In the genomic region with DNA sequence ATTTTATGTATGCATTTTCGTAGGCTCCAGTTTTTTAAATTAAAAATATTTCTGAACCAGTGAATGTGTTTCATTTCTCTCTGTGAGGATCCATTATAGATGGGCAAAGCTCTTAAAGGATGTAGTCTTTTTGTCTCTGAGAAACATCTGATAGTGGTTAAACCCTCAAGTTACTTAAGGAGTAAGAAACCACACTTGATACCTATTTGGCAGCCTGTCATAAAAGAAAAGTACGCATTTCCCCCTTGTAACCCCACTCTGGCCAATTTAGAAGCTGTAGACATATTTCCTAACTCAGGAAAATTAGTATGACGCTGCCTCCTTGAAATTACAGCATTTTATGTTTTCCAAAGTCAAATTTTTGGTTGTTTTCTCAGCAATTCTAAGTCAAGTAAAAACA, we compare ENCODE assay signal across 18 cellular contexts. TPM values are rescaled to one million over a fixed set of nuclear protein-coding genes. Genes with fewer than 3 reads are reported as not detected.
DNase-seq lines count a peak whose midpoint lies in the region; ATAC-seq lines count a peak whose summit lies in the region.
"Had no signal": no experiment of that assay in that cellular context is flagged by ENCODE, and none has a peak within 500 bp of the region (broad histone marks: within the 10 kb centered on the region; RNA-seq: fewer than 3 reads in every experiment).

No MANE protein-coding gene starts in this region.

- intact Hi-C loops in posterior cingulate gyrus (cut with DNase I) = no loop called here
- intact Hi-C loops in sciatic nerve (cut with DNase I) = no loop called here

- no peaks in the 10 kb centered on the region for H3K9me3 Mint-ChIP-seq in activated T-cell treated with anti-CD3 and anti-CD28 coated beads, Interleukin-2, amount 50 U/mL, for 4 hours
- no peaks in the 10 kb centered on the region for H3K9me3 Mint-ChIP-seq in T-helper 2 cell treated with Interferon-gamma antibody and Interleukin-4, amounts not matched to agents 5 μg/mL and 100 μg/mL, for 36 hours
- no peaks in the 10 kb centered on the region for H3K9me3 Mint-ChIP-seq in stimulated activated naive CD8-positive, alpha-beta T cell treated with anti-CD3 and anti-CD28 coated beads, Interleukin-15, amount 100 ng/mL, for 72 hours

- H3K4me3 Mint-ChIP-seq in activated T-cell treated with anti-CD3 and anti-CD28 coated beads, Interleukin-2, amount 50 U/mL, for 4 hours = peak overlapping the region; percentile 95
- H3K4me3 Mint-ChIP-seq in T-helper 2 cell treated with Interferon-gamma antibody and Interleukin-4, amounts not matched to agents 5 μg/mL and 100 μg/mL, for 36 hours = peak overlapping the region; percentile 96
- peak overlapping the region; percentile 91 to 92 for H3K4me3 Mint-ChIP-seq in stimulated activated naive CD8-positive, alpha-beta T cell treated with anti-CD3 and anti-CD28 coated beads, Interleukin-15, amount 100 ng/mL, for 72 hours

- H3K9ac ChIP-seq in endocrine pancreas (ENCODE audit: control insufficient read depth, insufficient read depth, low read length) = no peak overlapping the region
- H3K9ac ChIP-seq: SK-N-SH had no signal

- peak overlapping the region; percentile 90 for H3K27ac Mint-ChIP-seq in T-helper 2 cell treated with Interferon-gamma antibody and Interleukin-4, amounts not matched to agents 5 μg/mL and 100 μg/mL, for 36 hours
- peak overlapping the region; percentile 92 to 94 for H3K27ac Mint-ChIP-seq in stimulated activated naive CD8-positive, alpha-beta T cell treated with anti-CD3 and anti-CD28 coated beads, Interleukin-15, amount 100 ng/mL, for 72 hours

- peaks cover 37% of the 10 kb centered on the region for H3K36me3 Mint-ChIP-seq in activated T-cell treated with anti-CD3 and anti-CD28 coated beads, Interleukin-2, amount 50 U/mL, for 4 hours (ENCODE audit: insufficient read depth)
- H3K36me3 Mint-ChIP-seq in T-helper 2 cell treated with Interferon-gamma antibody and Interleukin-4, amounts not matched to agents 5 μg/mL and 100 μg/mL, for 36 hours (ENCODE audit: low read depth) = peaks cover 46% of the 10 kb centered on the region

- peak overlapping the region; percentile 80 for H3K4me3 ChIP-seq in endocrine pancreas (ENCODE audit: control insufficient read depth, insufficient read depth, low read length)
- H3K4me3 ChIP-seq: lung, right lobe of liver, upper lobe of left lung had no signal

- peaks cover 3% of the 10 kb centered on the region for H3K36me3 ChIP-seq in endocrine pancreas (ENCODE audit: control insufficient read depth, insufficient read depth, low read length)
- H3K36me3 ChIP-seq: right lobe of liver, upper lobe of left lung had no signal

- H3K9me3 ChIP-seq in endocrine pancreas (ENCODE audit: control insufficient read depth, low read length) = no peaks in the 10 kb centered on the region
- H3K9me3 ChIP-seq: right lobe of liver, SK-N-SH, upper lobe of left lung had no signal

- peaks cover 67% of the 10 kb centered on the region for H3K4me1 Mint-ChIP-seq in activated T-cell treated with anti-CD3 and anti-CD28 coated beads, Interleukin-2, amount 50 U/mL, for 4 hours (ENCODE audit: low read depth)
- H3K4me1 Mint-ChIP-seq in T-helper 2 cell treated with Interferon-gamma antibody and Interleukin-4, amounts not matched to agents 5 μg/mL and 100 μg/mL, for 36 hours (ENCODE audit: low read depth) = peaks cover 67% of the 10 kb centered on the region
- H3K4me1 Mint-ChIP-seq in stimulated activated naive CD8-positive, alpha-beta T cell treated with anti-CD3 and anti-CD28 coated beads, Interleukin-15, amount 100 ng/mL, for 72 hours = peaks cover 63% of the 10 kb centered on the region

- H3K4me1 ChIP-seq in endocrine pancreas (ENCODE audit: control insufficient read depth, insufficient read depth, low read length) = peaks cover 14% of the 10 kb centered on the region

- no peaks in the 10 kb centered on the region for H3K27me3 Mint-ChIP-seq in activated T-cell treated with anti-CD3 and anti-CD28 coated beads, Interleukin-2, amount 50 U/mL, for 4 hours (ENCODE audit: low read depth)
- no peaks in the 10 kb centered on the region for H3K27me3 Mint-ChIP-seq in T-helper 2 cell treated with Interferon-gamma antibody and Interleukin-4, amounts not matched to agents 5 μg/mL and 100 μg/mL, for 36 hours (ENCODE audit: low read depth)
- no peaks in the 10 kb centered on the region for H3K27me3 Mint-ChIP-seq in stimulated activated naive CD8-positive, alpha-beta T cell treated with anti-CD3 and anti-CD28 coated beads, Interleukin-15, amount 100 ng/mL, for 72 hours

- H3K27me3 ChIP-seq in endocrine pancreas (ENCODE audit: control insufficient read depth, insufficient read depth, low read length) = no peaks in the 10 kb centered on the region
- H3K27me3 ChIP-seq: right lobe of liver, upper lobe of left lung had no signal

- DNase-seq in activated T-cell treated with anti-CD3 and anti-CD28 coated beads, Interleukin-2, amount 50 U/mL, for 4 hours = no peak
- DNase-seq in activated T-cell treated with anti-CD3 and anti-CD28 coated beads, Interleukin-2, amount 50 U/mL, for 48 hours = no peak
- no peak for DNase-seq in T-helper 2 cell treated with Interferon-gamma antibody and Interleukin-4, amounts not matched to agents 5 μg/mL and 100 μg/mL, for 36 hours (ENCODE audit: low spot score)
- DNase-seq in stimulated activated naive CD8-positive, alpha-beta T cell treated with anti-CD3 and anti-CD28 coated beads, Interleukin-15, amount 100 ng/mL, for 72 hours = no peak
- DNase-seq in posterior cingulate gyrus (no peak), sciatic nerve (ENCODE audit: low spot score) (no peak)
- no peak for DNase-seq in activated CD4-positive, alpha-beta T cell treated with anti-CD3 and anti-CD28 coated beads for 1 hour
- DNase-seq: activated CD8-positive, alpha-beta memory T cell treated with anti-CD3 and anti-CD28 coated beads, Interleukin-2, amount 50 U/mL, for 4 hours; anterior cingulate cortex; COR-L47; H7; NCI-H446 treated with DMSO at 0.1 percent for 48 hours; right lobe of liver; SK-N-SH; stimulated activated CD4-positive, alpha-beta T cell treated with anti-CD3 and anti-CD28 coated beads, Interleukin-4, amount 100 ng/mL, for 1 hour; upper lobe of left lung had no signal

- no peak for ATAC-seq in activated T-cell treated with anti-CD3 and anti-CD28 coated beads, Interleukin-2, amount 50 U/mL, for 4 hours
- ATAC-seq in stimulated activated naive CD8-positive, alpha-beta T cell treated with anti-CD3 and anti-CD28 coated beads, Interleukin-15, amount 100 ng/mL, for 72 hours = peak; percentile 27
- no peak for ATAC-seq in sciatic nerve
- ATAC-seq: right lobe of liver had no signal

RNA-seq across cellular contexts. Expression of gene STAT4, which starts 2.0 kb away (rescaled TPM):
- total RNA-seq in activated T-cell treated with anti-CD3 and anti-CD28 coated beads, Interleukin-2, amount 50 U/mL, for 4 hours = 10 to 100 TPM; 46.0 to 71.7 (median 69.5) TPM
- 3.5 TPM for total RNA-seq in sciatic nerve

Comparison
In these comparisons a context has a peak if more than half of its experiments do, and no peak if none do; other contexts are left out.
1. RNA of gene STAT4, which starts 2.0 kb away (total RNA-seq): 46.0 to 71.7 TPM in activated T-cell treated with anti-CD3 and anti-CD28 coated beads, Interleukin-2, amount 50 U/mL, for 4 hours; 3.5 TPM in sciatic nerve (single experiment); every median in the first group is over 10 times any median in the second.
2. Peak in every context shown above with its lines, with median percentiles within 50 percentile points of each other: H3K4me3 Mint-ChIP-seq.